Comparison of ENCODE assay signal across 18 cellular contexts in genomic region chr10:124020871-124021823, GRCh38.
DNase-seq lines count a peak whose midpoint lies in the region; ATAC-seq and TF ChIP-seq lines count a peak whose summit lies in the region.
"Had no signal": no experiment of that assay in that cellular context is flagged by ENCODE, and none has a peak within 500 bp of the region (broad histone marks: within the 10 kb centered on the region; RNA-seq: fewer than 3 reads in every experiment).

No MANE protein-coding gene starts in this region.

- POLR2A ChIA-PET in HEK293T (lab: Yijun Ruan, JAX), result no interaction called here

- 59 to 78% (median 74%) methylated on average over 20 of the region's 20 CpGs for WGBS in spleen, 5 donors

- DNase-seq in NCI-H2196 (lab: John Stamatoyannopoulos, UW; ENCODE audit: unreplicated experiment) (peak; percentile 0), NCI-H2196 treated with DMSO at 0.1 percent for 48 hours (lab: John Stamatoyannopoulos, UW; ENCODE audit: unreplicated experiment) (no peak), NCI-H69 (lab: John Stamatoyannopoulos, UW) (peak; percentile 1), foreskin keratinocyte (peak; percentile 69 to 83), spleen (peak; percentile 28), NCI-H226 (no peak), HEK293T (ENCODE audit: extremely low spot score) (no peak)
- no peak for DNase-seq in effector CD4-positive, alpha-beta T cell
- DNase-seq: activated naive CD4-positive, alpha-beta T cell; CD4-positive, CD25-positive, alpha-beta regulatory T cell; GF-D8; NCI-H2081; PC-9; right cardiac atrium; stimulated activated CD4-positive, alpha-beta T cell treated with anti-CD3 and anti-CD28 coated beads, Interleukin-2, amount 100 ng/mL, for 24 hours had no signal

- no peaks in the 10 kb centered on the region for H3K27me3 ChIP-seq in foreskin keratinocyte
- no peaks in the 10 kb centered on the region for H3K27me3 ChIP-seq in spleen (replicated peaks in 1 of 7)

- peaks cover 0 to 80% (median 16%) of the 10 kb centered on the region in 6 donors for H3K36me3 ChIP-seq in spleen

- CTCF ChIA-PET in HEK293T (lab: Yijun Ruan, JAX), result interaction anchor here (0.6 kb wide), 1 partner anchor 187 kb away, joined by 3 read pairs; no protein-coding TSS in a partner anchor

- TF ChIP-seq CTCF in foreskin keratinocyte (conservative IDR thresholded peaks at IDR 0.05) (no peak), spleen (IDR thresholded peaks at IDR 0.05 in 8 of 11, conservative IDR thresholded peaks at IDR 0.05 in 3 of 11) (no peak)

- no peak overlapping the region for H3K4me3 ChIP-seq in spleen
- H3K4me3 ChIP-seq: PC-9, thoracic aorta had no signal

- H3K27ac ChIP-seq in foreskin keratinocyte (no peak overlapping the region), spleen (no peak overlapping the region)
- H3K27ac ChIP-seq: PC-9, thoracic aorta, VCaP had no signal

- ATAC-seq in foreskin keratinocyte, result peak; percentile 92
- ATAC-seq: natural killer cell treated with Interleukin-12 subunit alpha and Interleukin-12 subunit beta and Interleukin-15 and Interleukin-18, amount 100 ng/mL, for 72 hours; right cardiac atrium had no signal

- intact Hi-C loops in spleen (cut with DNase I; ENCODE audit: low total_unique reads), result no loop called here

- H3K4me1 ChIP-seq in foreskin keratinocyte (peaks cover 10% of the 10 kb centered on the region), spleen (peaks cover 0 to 50% (median 12%) of the 10 kb centered on the region in 6 donors)

- TF ChIP-seq POLR2A in spleen (IDR thresholded peaks at IDR 0.05), result no peak

- H3K9me3 ChIP-seq in spleen, result no peaks in the 10 kb centered on the region
- H3K9me3 ChIP-seq: thoracic aorta had no signal

TF ChIP-seq in HEK293T, 16 proteins besides CTCF, POLR2A, EP300 and RAD21:
- TF ChIP-seq HDGF (IDR thresholded peaks at IDR 0.05; ENCODE audit: borderline replicate concordance) (no peak), CTBP1 (IDR thresholded peaks at IDR 0.05; ENCODE audit: borderline replicate concordance) (no peak), SP1 (IDR thresholded peaks at IDR 0.05) (no peak), ZNF384 (IDR thresholded peaks at IDR 0.05) (no peak), ELF4 (IDR thresholded peaks at IDR 0.05) (no peak), L3MBTL2 (conservative IDR thresholded peaks at IDR 0.05) (no peak)
- TF ChIP-seq, protein P1, sequence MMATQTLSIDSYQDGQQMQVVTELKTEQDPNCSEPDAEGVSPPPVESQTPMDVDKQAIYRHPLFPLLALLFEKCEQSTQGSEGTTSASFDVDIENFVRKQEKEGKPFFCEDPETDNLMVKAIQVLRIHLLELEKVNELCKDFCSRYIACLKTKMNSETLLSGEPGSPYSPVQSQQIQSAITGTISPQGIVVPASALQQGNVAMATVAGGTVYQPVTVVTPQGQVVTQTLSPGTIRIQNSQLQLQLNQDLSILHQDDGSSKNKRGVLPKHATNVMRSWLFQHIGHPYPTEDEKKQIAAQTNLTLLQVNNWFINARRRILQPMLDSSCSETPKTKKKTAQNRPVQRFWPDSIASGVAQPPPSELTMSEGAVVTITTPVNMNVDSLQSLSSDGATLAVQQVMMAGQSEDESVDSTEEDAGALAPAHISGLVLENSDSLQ (IDR thresholded peaks at IDR 0.05), result no peak

Comparison
In these comparisons a context has a peak if more than half of its experiments do, and no peak if none do; other contexts are left out.
1. DNase-seq: peak in NCI-H2196 (single experiment), NCI-H69 (single experiment), foreskin keratinocyte (2 of 2) and spleen (single experiment); none in NCI-H2196 treated with DMSO at 0.1 percent for 48 hours (single experiment), NCI-H226 (single experiment), HEK293T (single experiment) and effector CD4-positive, alpha-beta T cell (single experiment).